In genomic region chr19:45424191-45425058, GRCh38 we compare ENCODE assay signal across 8 cellular contexts. TPM values are rescaled to one million over a fixed set of nuclear protein-coding genes. Genes with fewer than 3 reads are reported as not detected.
DNase-seq lines count a peak whose midpoint lies in the region; ATAC-seq and TF ChIP-seq lines count a peak whose summit lies in the region.

No MANE protein-coding gene starts in this region.

- no peaks in the 10 kb centered on the region; the same call in 1 of the 2 replicates for H3K27me3 ChIP-seq in HUES48 (ENCODE audit: control insufficient read depth, insufficient read depth, low read length)
- no peaks in the 10 kb centered on the region for H3K27me3 ChIP-seq in liver (ENCODE audit: control insufficient read depth in 4 of 4, insufficient read depth in 4 of 4, low read length in 3 of 4)

- no peaks in the 10 kb centered on the region for H3K9me3 ChIP-seq in HUES48 (ENCODE audit: control insufficient read depth, insufficient read depth, low read length)
- no peaks in the 10 kb centered on the region for H3K9me3 ChIP-seq in liver (ENCODE audit: control insufficient read depth in 4 of 4, low read length in 3 of 4)

- H3K4me1 ChIP-seq in HUES48 (ENCODE audit: control insufficient read depth, insufficient read depth, low read length) (peaks cover 12% of the 10 kb centered on the region), liver (ENCODE audit: control insufficient read depth in 4 of 4, insufficient read depth in 4 of 4, low read length in 3 of 4) (peaks cover 5 to 20% (median 11%) of the 10 kb centered on the region in 4 donors)

- TF ChIP-seq CTCF in liver (IDR thresholded peaks at IDR 0.05; ENCODE audit: low read depth, low read length, missing input control), result no peak

- ATAC-seq in stimulated activated naive CD8-positive, alpha-beta T cell treated with anti-CD3 and anti-CD28 coated beads, Interleukin-15, Interleukin-2, amounts not matched to agents 100 U/mL and 50 U/mL, for 24 hours, result peak; percentile 71
- no peak for ATAC-seq in GM19452 (IDR thresholded peaks at IDR 0.05; ENCODE audit: unreplicated experiment)

- H3K36me3 ChIP-seq in HUES48 (ENCODE audit: control insufficient read depth, insufficient read depth, low read length), result peaks cover 12% of the 10 kb centered on the region
- H3K36me3 ChIP-seq in liver (ENCODE audit: control insufficient read depth in 4 of 4, insufficient read depth in 3 of 4, low read depth in 1 of 4, low read length in 3 of 4), result peaks cover 0 to 8% (median 2%) of the 10 kb centered on the region in 4 donors

- TF ChIP-seq RAD21 in liver (IDR thresholded peaks at IDR 0.05), result no peak

- 17% methylated on average over 24 of the region's 24 CpGs for WGBS in liver

- H3K27ac ChIP-seq in HUES48 (ENCODE audit: low read depth, low read length) (peak overlapping the region; percentile 100), liver (ENCODE audit: low read depth in 1 of 2, low read length in 2 of 2) (peak overlapping the region; percentile 89 to 93)

- H3K4me3 ChIP-seq in HUES48 (ENCODE audit: low read depth, low read length) (peak overlapping the region; percentile 81), liver (ENCODE audit: low read depth in 1 of 3, low read length in 3 of 3) (peak overlapping the region; percentile 53 to 70 (median 64))

- peak overlapping the region; percentile 67 for H3K9ac ChIP-seq in HUES48 (ENCODE audit: low read depth, low read length)
- H3K9ac ChIP-seq in liver (ENCODE audit: low read depth in 1 of 2, low read length in 2 of 2), result peak overlapping the region; percentile 20 to 64

- DNase-seq in NCI-H2029 (lab: John Stamatoyannopoulos, UW), result peak; percentile 48
- DNase-seq in NCI-H2029 treated with DMSO at 0.1 percent for 48 hours (lab: John Stamatoyannopoulos, UW), result no peak
- peak; percentile 87 to 96 for DNase-seq in SW 1271 (lab: John Stamatoyannopoulos, UW)
- peak; percentile 97 for DNase-seq in dermis blood vessel endothelial cell
- peak; percentile 66 for DNase-seq in stimulated activated naive CD8-positive, alpha-beta T cell treated with anti-CD3 and anti-CD28 coated beads, Interleukin-15, Interleukin-2, amounts not matched to agents 100 U/mL and 50 U/mL, for 24 hours

TF ChIP-seq in liver, 16 proteins besides CTCF, POLR2A, EP300 and RAD21:
- TF ChIP-seq JUND (IDR thresholded peaks at IDR 0.05) (peak; percentile 55 to 64), RXRA (IDR thresholded peaks at IDR 0.05) (no peak), EGR1 (IDR thresholded peaks at IDR 0.05; ENCODE audit: low read depth in 2 of 2) (no peak), NR2F2 (IDR thresholded peaks at IDR 0.05) (peak; percentile 32), GABPA (IDR thresholded peaks at IDR 0.05 in 1 of 2, conservative IDR thresholded peaks at IDR 0.05 in 1 of 2) (no peak)

RNA-seq across cellular contexts. Expression of gene ERCC1, which starts 0.7 kb away (rescaled TPM):
- total RNA-seq in dermis blood vessel endothelial cell (56.5 and 63.1 TPM in 2 replicates), liver (10 to 100 TPM; 19.3 to 24.7 TPM)
- polyA plus RNA-seq in liver, result 10 to 100 TPM; 19.2 to 28.7 TPM

RNA-seq across cellular contexts. Expression of gene POLR1G, which starts 18.0 kb away (rescaled TPM):
- 9.5 and 15.2 TPM in 2 replicates for total RNA-seq in dermis blood vessel endothelial cell
- 1 to 10 TPM; 1.9 TPM for total RNA-seq in liver
- polyA plus RNA-seq in liver, result 1 to 10 TPM; 1.1 to 2.4 TPM

RNA-seq across cellular contexts. Expression of gene PPP1R13L, which starts 19.6 kb away (rescaled TPM):
- total RNA-seq in dermis blood vessel endothelial cell (10.9 and 21.0 TPM in 2 replicates), liver (1 to 10 TPM in 1 of 2 donors, under 1 TPM in 1; 0.51 to 6.5 TPM)
- polyA plus RNA-seq in liver, result 1 to 10 TPM; 3.3 to 7.7 TPM

RNA-seq across cellular contexts. Expression of gene FOSB, which starts 43.4 kb away (rescaled TPM):
- 0.65 and 23.8 TPM in 2 replicates for total RNA-seq in dermis blood vessel endothelial cell
- 1 to 10 TPM in 1 of 2 donors, under 1 TPM in 1; 0.28 to 1.3 TPM for total RNA-seq in liver
- under 1 TPM; 0.18 to 0.51 TPM for polyA plus RNA-seq in liver

RNA-seq across cellular contexts. Expression of gene ERCC2, which starts 54.1 kb away (rescaled TPM):
- total RNA-seq in dermis blood vessel endothelial cell (16.3 and 24.5 TPM in 2 replicates), liver (1 to 10 TPM; 8.3 to 8.7 TPM)
- polyA plus RNA-seq in liver, result 1 to 10 TPM; 3.3 to 8.2 TPM
